In the genomic region with DNA sequence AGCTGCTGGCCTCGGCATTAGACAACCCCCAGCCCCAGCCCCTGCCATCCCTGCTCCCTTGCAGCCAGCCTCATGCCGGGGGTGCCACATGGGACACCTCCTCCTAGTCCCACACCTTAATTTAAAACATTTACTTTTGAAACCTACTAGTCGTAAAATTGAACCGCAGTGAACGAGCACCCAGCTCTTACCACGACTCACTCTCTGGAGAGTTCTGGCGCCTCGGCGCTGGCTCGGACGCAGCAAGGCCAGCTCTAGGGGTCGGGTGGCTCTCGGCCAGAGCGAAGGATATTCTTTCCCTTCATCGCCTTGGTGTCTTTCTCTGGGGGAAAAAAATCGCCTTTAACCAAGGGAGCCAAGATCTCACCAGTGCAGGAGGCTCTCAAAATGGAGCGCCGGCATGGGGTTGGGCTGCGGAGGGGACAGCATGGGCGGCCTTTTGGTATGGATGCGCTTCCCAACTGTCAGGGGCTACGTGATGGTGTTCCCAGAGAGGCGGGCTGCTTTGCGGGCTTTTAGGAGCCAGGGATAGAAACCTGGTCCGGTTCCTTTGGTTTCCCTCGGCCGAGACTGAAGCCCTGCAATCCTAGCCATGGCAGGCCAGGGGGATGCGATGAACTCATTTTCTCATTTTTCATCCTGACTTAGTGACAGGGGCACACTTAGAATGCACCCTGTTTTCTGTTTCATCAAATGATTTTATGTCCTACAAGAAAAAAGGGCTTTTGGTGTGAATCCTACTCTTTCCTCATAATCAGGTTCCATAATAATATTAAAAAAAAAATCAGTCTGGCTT, we compare ENCODE assay signal across 8 cellular contexts. TPM values are rescaled to one million over a fixed set of nuclear protein-coding genes. Genes with fewer than 3 reads are reported as not detected.
A peak's percentile ranks its signal among the peaks of the same experiment; 100 is the strongest.
DNase-seq lines count a peak whose midpoint lies in the region; ATAC-seq and TF ChIP-seq lines count a peak whose summit lies in the region.

No MANE protein-coding gene starts in this region.

- intact Hi-C loops in mammary epithelial cell (cut with micrococcal nuclease), result loop anchor here (10.0 kb wide), 1 partner anchor 360 kb away; no protein-coding TSS in a partner anchor

- no peaks in the 10 kb centered on the region for H4K20me1 ChIP-seq in mammary epithelial cell (ENCODE audit: insufficient read depth, low read length)

- H3K4me3 Mint-ChIP-seq in activated naive CD4-positive, alpha-beta T cell treated with anti-CD3 and anti-CD28 coated beads, Interleukin-2, amount 50 U/mL, for 24 hours, result peak overlapping the region; percentile 92

- no peaks in the 10 kb centered on the region for H3K9me3 ChIP-seq in mammary epithelial cell (replicated peaks; ENCODE audit: insufficient read depth, low read length)
- no peaks in the 10 kb centered on the region for H3K9me3 ChIP-seq in upper lobe of left lung

- no peak overlapping the region for H3K9ac ChIP-seq in mammary epithelial cell (ENCODE audit: insufficient read depth, low read length)
- H3K9ac ChIP-seq in mesendoderm (ENCODE audit: low read length), result peak overlapping the region; percentile 12

- in situ Hi-C loops in mammary epithelial cell (cut with MboI; ENCODE audit: low sequenced_read_pairs in 2 of 2), result loop anchor here in 1 of 2 donors (10.0 kb wide), 2 partner anchors 100 to 180 kb away; a partner anchor contains a TSS

- no peak overlapping the region for H2BK120ac ChIP-seq in mesendoderm (ENCODE audit: low read depth, low read length)

- H3K4me2 ChIP-seq in mammary epithelial cell (ENCODE audit: insufficient read depth, low read depth, low read length) (peak overlapping the region; percentile 95), mesendoderm (ENCODE audit: low read length) (peak overlapping the region; percentile 48)

- BruUV-seq in mammary epithelial cell (replicated peaks; lab: Mats Ljungman, UMichigan), result no TSS peak

- no peak overlapping the region for H3K23ac ChIP-seq in mesendoderm (ENCODE audit: low read length)

- TF ChIP-seq POLR2A in upper lobe of left lung (IDR thresholded peaks at IDR 0.05), result no peak

- H4K8ac ChIP-seq in mesendoderm (ENCODE audit: low read depth, low read length), result no peak overlapping the region

- H3K36me3 ChIP-seq in mammary epithelial cell (ENCODE audit: insufficient read depth, low read length), result no peaks in the 10 kb centered on the region
- no peaks in the 10 kb centered on the region for H3K36me3 ChIP-seq in mesendoderm (ENCODE audit: control insufficient read depth, insufficient read depth, low read length)
- no peaks in the 10 kb centered on the region for H3K36me3 ChIP-seq in upper lobe of left lung

- ATAC-seq in upper lobe of left lung (ENCODE audit: low FRiP score in 2 of 2) (no peak), GM18517 (IDR thresholded peaks at IDR 0.05; ENCODE audit: unreplicated experiment) (no peak), HG03196 (IDR thresholded peaks at IDR 0.05; ENCODE audit: unreplicated experiment) (no peak)

- 91% methylated on average over 19 of the region's 28 CpGs for WGBS in mammary epithelial cell (ENCODE audit: low coverage, missing lambda C conversion rate)
- WGBS in mesendoderm (ENCODE audit: extremely low coverage, insufficient coverage, low lambda C conversion rate), result no CpG with 5 or more reads among the region's 28 CpGs
- WGBS in upper lobe of left lung, 2 donors, result 21% methylated on average over 24 to 25 of the region's 28 CpGs

- no peak overlapping the region for H3K18ac ChIP-seq in mesendoderm (ENCODE audit: low read length)

- TF ChIP-seq CTCF in mammary epithelial cell (conservative IDR thresholded peaks at IDR 0.05 in 1 of 2, IDR thresholded peaks at IDR 0.05 in 1 of 2; ENCODE audit: extremely low read depth in 1 of 2, insufficient read depth in 1 of 2, low read depth in 1 of 2, low read length in 2 of 2) (no peak), upper lobe of left lung (IDR thresholded peaks at IDR 0.05) (no peak)

- H3K4me3 ChIP-seq in mammary epithelial cell (replicated peaks in 1 of 3; ENCODE audit: insufficient read depth in 1 of 3, low read depth in 2 of 3, low read length in 3 of 3) (peak overlapping the region; percentile 58 to 89 (median 87)), mesendoderm (ENCODE audit: low read length) (no peak overlapping the region), upper lobe of left lung (peak overlapping the region; percentile 86 to 94 (median 92))

- H3K27me3 ChIP-seq in mammary epithelial cell (ENCODE audit: insufficient read depth, low read length) (no peaks in the 10 kb centered on the region), mesendoderm (ENCODE audit: insufficient read depth, low read length, poor library complexity) (peaks cover 21% of the 10 kb centered on the region), upper lobe of left lung (no peaks in the 10 kb centered on the region)

- no peak overlapping the region for H4K5ac ChIP-seq in mesendoderm (ENCODE audit: low read length)

- H3K27me3 Mint-ChIP-seq in activated naive CD4-positive, alpha-beta T cell treated with anti-CD3 and anti-CD28 coated beads, Interleukin-2, amount 50 U/mL, for 24 hours, result no peaks in the 10 kb centered on the region

- H3K4ac ChIP-seq in mesendoderm (ENCODE audit: low read depth, low read length), result no peak overlapping the region

- H2BK5ac ChIP-seq in mesendoderm (ENCODE audit: low read length), result no peak overlapping the region

- dilution Hi-C loops in mammary epithelial cell (cut with HindIII; ENCODE audit: low sequenced_read_pairs), result no loop called here

- no peaks in the 10 kb centered on the region for H3K36me3 Mint-ChIP-seq in activated naive CD4-positive, alpha-beta T cell treated with anti-CD3 and anti-CD28 coated beads, Interleukin-2, amount 50 U/mL, for 24 hours

- TF ChIP-seq EP300 in upper lobe of left lung (IDR thresholded peaks at IDR 0.05), result no peak

- peaks cover 68% of the 10 kb centered on the region for H3K79me2 ChIP-seq in mammary epithelial cell (ENCODE audit: insufficient read depth, low read length)
- no peaks in the 10 kb centered on the region for H3K79me2 ChIP-seq in mesendoderm (ENCODE audit: control insufficient read depth, insufficient read depth, low read length)

- no peak for DNase-seq in activated naive CD4-positive, alpha-beta T cell treated with Interleukin-2 at 50 U/mL for 16 hours
- DNase-seq in mammary epithelial cell, result no peak
- DNase-seq in mesendoderm, result no peak
- DNase-seq in upper lobe of left lung, result peak in 1 of 2 donors; percentile 77
- DNase-seq in stimulated activated CD4-positive, alpha-beta T cell treated with anti-CD3 and anti-CD28 coated beads, Interleukin-1b, Interleukin-23, amount 100 ng/mL, for 48 hours, result no peak

- H3K79me1 ChIP-seq in mesendoderm (ENCODE audit: low read length), result no peaks in the 10 kb centered on the region

- CTCF ChIA-PET in mammary epithelial cell (lab: Charles Lee; ENCODE audit: low non-redundant PET), result interaction anchor here (0.8 to 1.1 kb wide), 3 partner anchors 74 to 104 kb away, joined by 3 to 8 read pairs (median 6); no protein-coding TSS in a partner anchor

- peak overlapping the region; percentile 60 for H3K27ac Mint-ChIP-seq in activated naive CD4-positive, alpha-beta T cell treated with anti-CD3 and anti-CD28 coated beads, Interleukin-2, amount 50 U/mL, for 24 hours

- H2BK15ac ChIP-seq in mesendoderm (replicated peaks; ENCODE audit: low read depth), result no peak overlapping the region

- H3K27ac ChIP-seq in mammary epithelial cell (ENCODE audit: insufficient read depth, low read depth, low read length), result no peak overlapping the region
- H3K27ac ChIP-seq in mesendoderm (ENCODE audit: low read depth, low read length), result no peak overlapping the region
- H3K27ac ChIP-seq in upper lobe of left lung, result peak overlapping the region; percentile 88 to 95 (median 90)

- peaks cover 76% of the 10 kb centered on the region for H3K4me1 Mint-ChIP-seq in activated naive CD4-positive, alpha-beta T cell treated with anti-CD3 and anti-CD28 coated beads, Interleukin-2, amount 50 U/mL, for 24 hours

- H3K4me1 ChIP-seq in mammary epithelial cell (ENCODE audit: insufficient read depth, low read length) (peaks cover 10% of the 10 kb centered on the region), mesendoderm (ENCODE audit: control insufficient read depth, low read depth, low read length) (no peaks in the 10 kb centered on the region), upper lobe of left lung (peaks cover 44 to 71% (median 50%) of the 10 kb centered on the region in 4 donors)

- no peak overlapping the region for H2AK5ac ChIP-seq in mesendoderm (ENCODE audit: low read length)

- H2AFZ ChIP-seq in mammary epithelial cell (ENCODE audit: low read depth, low read length), result peak overlapping the region; percentile 79

- no peak overlapping the region for H3K56ac ChIP-seq in mesendoderm (ENCODE audit: low read length)

- no peaks in the 10 kb centered on the region for H3K9me3 Mint-ChIP-seq in activated naive CD4-positive, alpha-beta T cell treated with anti-CD3 and anti-CD28 coated beads, Interleukin-2, amount 50 U/mL, for 24 hours

RNA-seq across cellular contexts. Expression of a gene that starts 2.0 kb away (rescaled TPM):
- total RNA-seq in mammary epithelial cell (10 to 100 TPM; 26.3 to 82.8 TPM), upper lobe of left lung (100 to 1,000 TPM; 131 to 481 (median 261) TPM)
- 75.1 TPM for polyA plus RNA-seq in mammary epithelial cell
- polyA minus RNA-seq in mammary epithelial cell, result 56.5 TPM
- polyA plus RNA-seq in mesendoderm (2013, experiment 1 of 2), result 9.2 TPM
- polyA plus RNA-seq in mesendoderm (2013, experiment 2 of 2), result 8.8 TPM

Comparison
In these comparisons a context has a peak if more than half of its experiments do, and no peak if none do; other contexts are left out.
1. H3K27ac ChIP-seq: peak in upper lobe of left lung (4 of 4); none in mammary epithelial cell (single experiment) and mesendoderm (single experiment).